In the genomic region with DNA sequence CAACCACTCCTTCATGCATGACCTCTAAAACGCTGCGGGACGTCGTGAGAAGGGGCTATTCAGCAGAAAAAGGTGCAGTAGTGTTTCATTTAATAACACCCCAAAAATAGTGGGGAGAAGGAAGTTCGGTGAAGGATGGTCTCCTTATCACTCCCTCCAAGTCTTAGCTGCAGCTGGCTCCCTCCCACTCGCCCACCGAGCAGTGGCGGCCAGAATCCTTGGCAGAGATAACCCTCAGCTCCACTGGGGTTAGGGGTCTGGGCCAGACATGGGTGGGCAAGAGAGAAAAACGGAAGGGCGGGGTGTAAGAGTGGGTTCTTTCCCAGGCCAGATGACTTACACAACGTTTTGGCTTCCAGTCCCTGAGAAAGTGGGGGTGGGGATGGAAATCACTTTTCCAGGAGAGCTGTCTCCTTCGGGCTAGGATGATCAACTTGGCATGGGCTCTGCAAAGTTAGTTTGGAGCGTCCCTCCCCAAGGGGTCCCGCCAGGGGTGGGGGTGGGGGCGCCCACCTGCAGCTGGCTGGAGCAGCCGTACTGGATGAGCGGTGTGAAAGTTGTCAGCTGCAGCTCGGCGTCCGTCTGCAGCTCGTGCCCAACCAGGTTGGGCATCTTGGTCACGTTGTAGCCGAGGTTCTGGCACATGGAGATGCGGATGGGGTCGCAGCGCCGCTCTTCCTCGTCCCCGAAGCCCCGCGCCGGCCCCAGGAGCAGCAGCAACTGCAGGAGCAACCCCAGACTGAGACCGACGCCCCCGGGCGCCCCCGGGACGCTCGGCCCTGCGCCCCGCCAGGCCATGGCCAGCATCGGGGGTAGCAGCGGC, we compare ENCODE assay signal across 1 cellular context.
TF ChIP-seq lines count a peak whose summit lies in the region.

No MANE protein-coding gene starts in this region.

TF ChIP-seq in GM23338, 12 proteins besides CTCF, POLR2A, EP300 and RAD21 (continued from another document):
- TF ChIP-seq, protein P1, sequence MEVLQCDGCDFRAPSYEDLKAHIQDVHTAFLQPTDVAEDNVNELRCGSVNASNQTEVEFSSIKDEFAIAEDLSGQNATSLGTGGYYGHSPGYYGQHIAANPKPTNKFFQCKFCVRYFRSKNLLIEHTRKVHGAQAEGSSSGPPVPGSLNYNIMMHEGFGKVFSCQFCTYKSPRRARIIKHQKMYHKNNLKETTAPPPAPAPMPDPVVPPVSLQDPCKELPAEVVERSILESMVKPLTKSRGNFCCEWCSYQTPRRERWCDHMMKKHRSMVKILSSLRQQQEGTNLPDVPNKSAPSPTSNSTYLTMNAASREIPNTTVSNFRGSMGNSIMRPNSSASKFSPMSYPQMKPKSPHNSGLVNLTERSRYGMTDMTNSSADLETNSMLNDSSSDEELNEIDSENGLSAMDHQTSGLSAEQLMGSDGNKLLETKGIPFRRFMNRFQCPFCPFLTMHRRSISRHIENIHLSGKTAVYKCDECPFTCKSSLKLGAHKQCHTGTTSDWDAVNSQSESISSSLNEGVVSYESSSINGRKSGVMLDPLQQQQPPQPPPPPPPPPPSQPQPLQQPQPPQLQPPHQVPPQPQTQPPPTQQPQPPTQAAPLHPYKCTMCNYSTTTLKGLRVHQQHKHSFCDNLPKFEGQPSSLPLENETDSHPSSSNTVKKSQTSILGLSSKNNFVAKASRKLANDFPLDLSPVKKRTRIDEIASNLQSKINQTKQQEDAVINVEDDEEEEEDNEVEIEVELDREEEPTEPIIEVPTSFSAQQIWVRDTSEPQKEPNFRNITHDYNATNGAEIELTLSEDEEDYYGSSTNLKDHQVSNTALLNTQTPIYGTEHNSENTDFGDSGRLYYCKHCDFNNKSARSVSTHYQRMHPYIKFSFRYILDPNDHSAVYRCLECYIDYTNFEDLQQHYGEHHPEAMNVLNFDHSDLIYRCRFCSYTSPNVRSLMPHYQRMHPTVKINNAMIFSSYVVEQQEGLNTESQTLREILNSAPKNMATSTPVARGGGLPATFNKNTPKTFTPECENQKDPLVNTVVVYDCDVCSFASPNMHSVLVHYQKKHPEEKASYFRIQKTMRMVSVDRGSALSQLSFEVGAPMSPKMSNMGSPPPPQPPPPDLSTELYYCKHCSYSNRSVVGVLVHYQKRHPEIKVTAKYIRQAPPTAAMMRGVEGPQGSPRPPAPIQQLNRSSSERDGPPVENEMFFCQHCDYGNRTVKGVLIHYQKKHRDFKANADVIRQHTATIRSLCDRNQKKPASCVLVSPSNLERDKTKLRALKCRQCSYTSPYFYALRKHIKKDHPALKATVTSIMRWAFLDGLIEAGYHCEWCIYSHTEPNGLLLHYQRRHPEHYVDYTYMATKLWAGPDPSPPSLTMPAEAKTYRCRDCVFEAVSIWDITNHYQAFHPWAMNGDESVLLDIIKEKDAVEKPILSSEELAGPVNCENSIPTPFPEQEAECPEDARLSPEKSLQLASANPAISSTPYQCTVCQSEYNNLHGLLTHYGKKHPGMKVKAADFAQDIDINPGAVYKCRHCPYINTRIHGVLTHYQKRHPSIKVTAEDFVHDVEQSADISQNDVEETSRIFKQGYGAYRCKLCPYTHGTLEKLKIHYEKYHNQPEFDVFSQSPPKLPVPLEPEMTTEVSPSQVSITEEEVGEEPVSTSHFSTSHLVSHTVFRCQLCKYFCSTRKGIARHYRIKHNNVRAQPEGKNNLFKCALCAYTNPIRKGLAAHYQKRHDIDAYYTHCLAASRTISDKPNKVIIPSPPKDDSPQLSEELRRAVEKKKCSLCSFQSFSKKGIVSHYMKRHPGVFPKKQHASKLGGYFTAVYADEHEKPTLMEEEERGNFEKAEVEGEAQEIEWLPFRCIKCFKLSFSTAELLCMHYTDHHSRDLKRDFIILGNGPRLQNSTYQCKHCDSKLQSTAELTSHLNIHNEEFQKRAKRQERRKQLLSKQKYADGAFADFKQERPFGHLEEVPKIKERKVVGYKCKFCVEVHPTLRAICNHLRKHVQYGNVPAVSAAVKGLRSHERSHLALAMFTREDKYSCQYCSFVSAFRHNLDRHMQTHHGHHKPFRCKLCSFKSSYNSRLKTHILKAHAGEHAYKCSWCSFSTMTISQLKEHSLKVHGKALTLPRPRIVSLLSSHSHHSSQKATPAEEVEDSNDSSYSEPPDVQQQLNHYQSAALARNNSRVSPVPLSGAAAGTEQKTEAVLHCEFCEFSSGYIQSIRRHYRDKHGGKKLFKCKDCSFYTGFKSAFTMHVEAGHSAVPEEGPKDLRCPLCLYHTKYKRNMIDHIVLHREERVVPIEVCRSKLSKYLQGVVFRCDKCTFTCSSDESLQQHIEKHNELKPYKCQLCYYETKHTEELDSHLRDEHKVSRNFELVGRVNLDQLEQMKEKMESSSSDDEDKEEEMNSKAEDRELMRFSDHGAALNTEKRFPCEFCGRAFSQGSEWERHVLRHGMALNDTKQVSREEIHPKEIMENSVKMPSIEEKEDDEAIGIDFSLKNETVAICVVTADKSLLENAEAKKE (CRISPR knock-in tag; IDR thresholded peaks at IDR 0.05): no peak
- no peak for TF ChIP-seq NANOG (IDR thresholded peaks at IDR 0.05; ENCODE audit: borderline replicate concordance)
- TF ChIP-seq EZH2phosphoT487 (IDR thresholded peaks at IDR 0.05; ENCODE audit: unreplicated experiment): no peak
- TF ChIP-seq, protein P2, sequence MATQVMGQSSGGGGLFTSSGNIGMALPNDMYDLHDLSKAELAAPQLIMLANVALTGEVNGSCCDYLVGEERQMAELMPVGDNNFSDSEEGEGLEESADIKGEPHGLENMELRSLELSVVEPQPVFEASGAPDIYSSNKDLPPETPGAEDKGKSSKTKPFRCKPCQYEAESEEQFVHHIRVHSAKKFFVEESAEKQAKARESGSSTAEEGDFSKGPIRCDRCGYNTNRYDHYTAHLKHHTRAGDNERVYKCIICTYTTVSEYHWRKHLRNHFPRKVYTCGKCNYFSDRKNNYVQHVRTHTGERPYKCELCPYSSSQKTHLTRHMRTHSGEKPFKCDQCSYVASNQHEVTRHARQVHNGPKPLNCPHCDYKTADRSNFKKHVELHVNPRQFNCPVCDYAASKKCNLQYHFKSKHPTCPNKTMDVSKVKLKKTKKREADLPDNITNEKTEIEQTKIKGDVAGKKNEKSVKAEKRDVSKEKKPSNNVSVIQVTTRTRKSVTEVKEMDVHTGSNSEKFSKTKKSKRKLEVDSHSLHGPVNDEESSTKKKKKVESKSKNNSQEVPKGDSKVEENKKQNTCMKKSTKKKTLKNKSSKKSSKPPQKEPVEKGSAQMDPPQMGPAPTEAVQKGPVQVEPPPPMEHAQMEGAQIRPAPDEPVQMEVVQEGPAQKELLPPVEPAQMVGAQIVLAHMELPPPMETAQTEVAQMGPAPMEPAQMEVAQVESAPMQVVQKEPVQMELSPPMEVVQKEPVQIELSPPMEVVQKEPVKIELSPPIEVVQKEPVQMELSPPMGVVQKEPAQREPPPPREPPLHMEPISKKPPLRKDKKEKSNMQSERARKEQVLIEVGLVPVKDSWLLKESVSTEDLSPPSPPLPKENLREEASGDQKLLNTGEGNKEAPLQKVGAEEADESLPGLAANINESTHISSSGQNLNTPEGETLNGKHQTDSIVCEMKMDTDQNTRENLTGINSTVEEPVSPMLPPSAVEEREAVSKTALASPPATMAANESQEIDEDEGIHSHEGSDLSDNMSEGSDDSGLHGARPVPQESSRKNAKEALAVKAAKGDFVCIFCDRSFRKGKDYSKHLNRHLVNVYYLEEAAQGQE (IDR thresholded peaks at IDR 0.05; ENCODE audit: unreplicated experiment): no peak
- TF ChIP-seq ZNF114 (CRISPR knock-in tag; IDR thresholded peaks at IDR 0.05): no peak
- TF ChIP-seq EZH2 (IDR thresholded peaks at IDR 0.05; ENCODE audit: low read depth, unreplicated experiment): no peak
- TF ChIP-seq POLR2AphosphoS5 (IDR thresholded peaks at IDR 0.05; ENCODE audit: low read depth): no peak
- TF ChIP-seq STAT1 (IDR thresholded peaks at IDR 0.05; ENCODE audit: unreplicated experiment): no peak
